Comparison of ENCODE assay signal across 9 cellular contexts in the genomic region with DNA sequence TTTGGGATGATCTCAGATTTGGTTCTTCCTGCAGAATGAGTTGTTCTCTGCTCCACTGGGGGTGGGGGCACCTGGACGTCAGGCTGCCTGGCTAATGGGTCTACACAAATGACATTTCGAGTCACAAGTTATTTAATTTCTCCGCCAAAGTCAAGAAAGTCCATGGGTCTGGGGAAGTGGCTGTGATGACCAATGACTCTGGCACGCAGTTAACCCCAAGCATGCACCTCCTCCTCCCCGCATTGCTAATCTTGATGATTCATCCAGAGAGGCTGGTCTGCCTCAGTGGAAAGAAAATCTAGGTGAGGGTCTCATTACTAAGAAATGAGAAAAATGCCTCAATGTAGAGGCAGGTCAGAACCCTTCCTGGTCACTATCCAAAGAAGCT.
DNase-seq lines count a peak whose midpoint lies in the region; ATAC-seq and TF ChIP-seq lines count a peak whose summit lies in the region.
"Had no signal": no experiment of that assay in that cellular context is flagged by ENCODE, and none has a peak within 500 bp of the region (broad histone marks: within the 10 kb centered on the region; RNA-seq: fewer than 3 reads in every experiment).

No MANE protein-coding gene starts in this region.

- H3K36me3 ChIP-seq in RWPE2 (ENCODE audit: low read depth) (peaks cover 7% of the 10 kb centered on the region; the same call in 1 of the 2 replicates), gastroesophageal sphincter (no peaks in the 10 kb centered on the region), MM.1S (replicated peaks; ENCODE audit: insufficient read depth, low read length) (no peaks in the 10 kb centered on the region)

- H3K9me3 ChIP-seq in RWPE2 (ENCODE audit: severe bottlenecking), result no peaks in the 10 kb centered on the region
- no peaks in the 10 kb centered on the region for H3K9me3 ChIP-seq in gastroesophageal sphincter
- no peaks in the 10 kb centered on the region for H3K9me3 ChIP-seq in MM.1S (replicated peaks; ENCODE audit: insufficient read depth, low read length)

- TF ChIP-seq POLR2A in gastroesophageal sphincter (IDR thresholded peaks at IDR 0.05), result no peak

- H3K4me1 ChIP-seq in RWPE2 (ENCODE audit: insufficient read depth, poor library complexity, severe bottlenecking) (peaks cover 53% of the 10 kb centered on the region), gastroesophageal sphincter (peaks cover 0 to 37% (median 0%) of the 10 kb centered on the region in 3 donors), MM.1S (ENCODE audit: low read length) (no peaks in the 10 kb centered on the region)

- no peak overlapping the region for H3K9ac ChIP-seq in MM.1S (ENCODE audit: low read length)

- no peak overlapping the region for H3K4me2 ChIP-seq in MM.1S (ENCODE audit: low read depth, low read length)

- peak overlapping the region; percentile 7 for H3K4me3 Mint-ChIP-seq in activated CD4-positive, alpha-beta T cell treated with anti-CD3 and anti-CD28 coated beads, Interleukin-2, amount 10 ng/mL, durations not matched to agents 24 days and 14 days
- peak overlapping the region; percentile 28 for H3K4me3 Mint-ChIP-seq in stimulated activated naive CD8-positive, alpha-beta T cell treated with anti-CD3 and anti-CD28 coated beads, Interleukin-15, Interleukin-2, amounts not matched to agents 100 ng/mL and 50 ng/mL, for 24 hours

- no peak for TF ChIP-seq EP300 in gastroesophageal sphincter (IDR thresholded peaks at IDR 0.05)

- WGBS in gastroesophageal sphincter (ENCODE audit: low coverage in 1 of 2), 2 donors, result 36 to 60% methylated on average over 1 to 3 of the region's 5 CpGs

- no peaks in the 10 kb centered on the region for H3K27me3 Mint-ChIP-seq in activated CD4-positive, alpha-beta T cell treated with anti-CD3 and anti-CD28 coated beads, Interleukin-2, amount 10 ng/mL, durations not matched to agents 24 days and 14 days
- H3K27me3 Mint-ChIP-seq in stimulated activated naive CD8-positive, alpha-beta T cell treated with anti-CD3 and anti-CD28 coated beads, Interleukin-15, Interleukin-2, amounts not matched to agents 100 ng/mL and 50 ng/mL, for 24 hours, result no peaks in the 10 kb centered on the region

- H2AFZ ChIP-seq in MM.1S (ENCODE audit: low read length), result no peak overlapping the region

- no peaks in the 10 kb centered on the region; the same call in 1 of the 2 replicates for H3K9me2 ChIP-seq in MM.1S (replicated peaks; ENCODE audit: insufficient read depth, low read length)

- H3K9me3 Mint-ChIP-seq in activated CD4-positive, alpha-beta T cell treated with anti-CD3 and anti-CD28 coated beads, Interleukin-2, amount 10 ng/mL, durations not matched to agents 24 days and 14 days, result no peaks in the 10 kb centered on the region
- no peaks in the 10 kb centered on the region for H3K9me3 Mint-ChIP-seq in stimulated activated naive CD8-positive, alpha-beta T cell treated with anti-CD3 and anti-CD28 coated beads, Interleukin-15, Interleukin-2, amounts not matched to agents 100 ng/mL and 50 ng/mL, for 24 hours

- no peaks in the 10 kb centered on the region for H4K20me1 ChIP-seq in MM.1S (ENCODE audit: insufficient read depth, low read length)

- peaks cover 18% of the 10 kb centered on the region for H3K36me3 Mint-ChIP-seq in activated CD4-positive, alpha-beta T cell treated with anti-CD3 and anti-CD28 coated beads, Interleukin-2, amount 10 ng/mL, durations not matched to agents 24 days and 14 days (ENCODE audit: low read depth)
- peaks cover 2% of the 10 kb centered on the region for H3K36me3 Mint-ChIP-seq in stimulated activated naive CD8-positive, alpha-beta T cell treated with anti-CD3 and anti-CD28 coated beads, Interleukin-15, Interleukin-2, amounts not matched to agents 100 ng/mL and 50 ng/mL, for 24 hours (ENCODE audit: low read depth)

- TF ChIP-seq CTCF in RWPE2 (IDR thresholded peaks at IDR 0.05; ENCODE audit: poor library complexity, severe bottlenecking) (no peak), gastroesophageal sphincter (IDR thresholded peaks at IDR 0.05) (no peak), MM.1S (IDR thresholded peaks at IDR 0.05; ENCODE audit: low read length) (no peak)

- H3K4me1 Mint-ChIP-seq in activated CD4-positive, alpha-beta T cell treated with anti-CD3 and anti-CD28 coated beads, Interleukin-2, amount 10 ng/mL, durations not matched to agents 24 days and 14 days, result peaks cover 47% of the 10 kb centered on the region
- H3K4me1 Mint-ChIP-seq in stimulated activated naive CD8-positive, alpha-beta T cell treated with anti-CD3 and anti-CD28 coated beads, Interleukin-15, Interleukin-2, amounts not matched to agents 100 ng/mL and 50 ng/mL, for 24 hours (ENCODE audit: low read depth), result peaks cover 54% of the 10 kb centered on the region

- ATAC-seq in RWPE2 (ENCODE audit: low read depth) (peak; percentile 91), gastroesophageal sphincter (no peak)

- intact Hi-C loops in activated CD4-positive, alpha-beta T cell treated with anti-CD3 and anti-CD28 coated beads, Interleukin-2, amount 10 ng/mL, durations not matched to agents 24 days and 14 days (cut with micrococcal nuclease), result loop anchor here (1.0 to 2.0 kb wide), 2 partner anchors 24 to 75 kb away; no protein-coding TSS in a partner anchor

- H3K27ac Mint-ChIP-seq in activated CD4-positive, alpha-beta T cell treated with anti-CD3 and anti-CD28 coated beads, Interleukin-2, amount 10 ng/mL, durations not matched to agents 24 days and 14 days, result peak overlapping the region; percentile 85
- H3K27ac Mint-ChIP-seq in stimulated activated naive CD8-positive, alpha-beta T cell treated with anti-CD3 and anti-CD28 coated beads, Interleukin-15, Interleukin-2, amounts not matched to agents 100 ng/mL and 50 ng/mL, for 24 hours, result peak overlapping the region; percentile 76

- H3K27ac ChIP-seq in RWPE2 (ENCODE audit: poor library complexity, severe bottlenecking) (peak overlapping the region; percentile 85), gastroesophageal sphincter (no peak overlapping the region), MM.1S (ENCODE audit: low read length) (no peak overlapping the region)

- no peaks in the 10 kb centered on the region for H3F3A ChIP-seq in MM.1S (ENCODE audit: insufficient read depth, low read length)

- no peak for DNase-seq in activated CD4-positive, alpha-beta T cell treated with anti-CD3 and anti-CD28 coated beads, Interleukin-2, amount 10 ng/mL, durations not matched to agents 24 days and 14 days
- DNase-seq in activated CD4-positive, alpha-beta T cell treated with anti-CD3 and anti-CD28 coated beads, Interleukin-2, amount 50 U/mL, for 4 hours, result no peak
- peak; percentile 78 for DNase-seq in RWPE2 (ENCODE audit: low spot score)
- peak; percentile 76 for DNase-seq in fibroblast of the conjunctiva (ENCODE audit: low read depth)
- no peak for DNase-seq in NCI-H2227 treated with DMSO at 0.1 percent for 48 hours (lab: John Stamatoyannopoulos, UW)
- DNase-seq in MM.1S, result no peak
- DNase-seq: COR-L47 had no signal

- no peak overlapping the region for H3K4me3 ChIP-seq in RWPE2 (ENCODE audit: severe bottlenecking)
- no peak overlapping the region for H3K4me3 ChIP-seq in gastroesophageal sphincter
- no peak overlapping the region for H3K4me3 ChIP-seq in MM.1S (ENCODE audit: low read length)

- H3K27me3 ChIP-seq in RWPE2 (ENCODE audit: insufficient read depth, poor library complexity, severe bottlenecking), result no peaks in the 10 kb centered on the region
- H3K27me3 ChIP-seq in gastroesophageal sphincter, result no peaks in the 10 kb centered on the region
- H3K27me3 ChIP-seq in MM.1S (replicated peaks; ENCODE audit: insufficient read depth, low read length), result no peaks in the 10 kb centered on the region

- no peaks in the 10 kb centered on the region for H3K79me2 ChIP-seq in MM.1S (ENCODE audit: low read length)

Comparison
In these comparisons a context has a peak if more than half of its experiments do, and no peak if none do; other contexts are left out.
1. DNase-seq: peak in RWPE2 (single experiment) and fibroblast of the conjunctiva (single experiment); none in activated CD4-positive, alpha-beta T cell treated with anti-CD3 and anti-CD28 coated beads, Interleukin-2, amount 10 ng/mL, durations not matched to agents 24 days and 14 days (single experiment), activated CD4-positive, alpha-beta T cell treated with anti-CD3 and anti-CD28 coated beads, Interleukin-2, amount 50 U/mL, for 4 hours (0 of 2), NCI-H2227 treated with DMSO at 0.1 percent for 48 hours (single experiment) and MM.1S (single experiment).